Comparison of ENCODE assay signal across 8 cellular contexts in genomic region chr12:102484017-102484731, GRCh38. TPM values are rescaled to one million over a fixed set of nuclear protein-coding genes. Genes with fewer than 3 reads are reported as not detected.
A peak's percentile ranks its signal among the peaks of the same experiment; 100 is the strongest.
DNase-seq lines count a peak whose midpoint lies in the region; ATAC-seq and TF ChIP-seq lines count a peak whose summit lies in the region.

No MANE protein-coding gene starts in this region.

- H3K4me3 Mint-ChIP-seq in activated CD8-positive, alpha-beta memory T cell treated with anti-CD3 and anti-CD28 coated beads, Interleukin-2, amount 10 ng/mL, durations not matched to agents 7 days and 5 days = peak overlapping the region; percentile 43
- H3K4me3 Mint-ChIP-seq in natural killer cell treated with Interleukin-12 subunit alpha and Interleukin-12 subunit beta and Interleukin-15 and Interleukin-18, amount 100 ng/mL, for 72 hours = peak overlapping the region; percentile 74

- CTCF ChIA-PET in activated CD8-positive, alpha-beta memory T cell treated with anti-CD3 and anti-CD28 coated beads, Interleukin-2, amount 10 ng/mL, durations not matched to agents 7 days and 5 days (lab: Charles Lee) = interaction anchor here (0.6 to 2.6 kb wide), 23 partner anchors 9 to 1169 kb away, joined by 3 to 20 read pairs (median 4); no protein-coding TSS in a partner anchor

- H3K9me3 ChIP-seq in stomach = no peaks in the 10 kb centered on the region

- H3K4me1 Mint-ChIP-seq in activated CD8-positive, alpha-beta memory T cell treated with anti-CD3 and anti-CD28 coated beads, Interleukin-2, amount 10 ng/mL, durations not matched to agents 7 days and 5 days = peaks cover 35% of the 10 kb centered on the region
- H3K4me1 Mint-ChIP-seq in natural killer cell treated with Interleukin-12 subunit alpha and Interleukin-12 subunit beta and Interleukin-15 and Interleukin-18, amount 100 ng/mL, for 72 hours (ENCODE audit: low read depth in 2 of 2) = peaks cover 12 to 13% of the 10 kb centered on the region in 2 donors

- peak in 5 of 7 experiments; percentile 69 to 98 (median 89) for TF ChIP-seq CTCF in stomach (IDR thresholded peaks at IDR 0.05)

- peak; percentile 31 for ATAC-seq in GM18861 (IDR thresholded peaks at IDR 0.05; ENCODE audit: unreplicated experiment)
- peak; percentile 40 for ATAC-seq in HG03095 (IDR thresholded peaks at IDR 0.05; ENCODE audit: unreplicated experiment)
- peak; percentile 79 for ATAC-seq in activated CD8-positive, alpha-beta memory T cell treated with anti-CD3 and anti-CD28 coated beads, Interleukin-2, amount 10 ng/mL, durations not matched to agents 7 days and 5 days
- peak; percentile 31 for ATAC-seq in esophagus mucosa
- ATAC-seq in natural killer cell treated with Interleukin-12 subunit alpha and Interleukin-12 subunit beta and Interleukin-15 and Interleukin-18, amount 100 ng/mL, for 72 hours = peak; percentile 78 to 87

- peak overlapping the region in 4 of 5 donors; percentile 18 to 77 (median 40) for H3K27ac ChIP-seq in stomach

- WGBS in stomach, 5 donors = 12 to 25% (median 20%) methylated on average over 14 of the region's 14 CpGs

- no peak for TF ChIP-seq EP300 in stomach (IDR thresholded peaks at IDR 0.05)

- H3K36me3 Mint-ChIP-seq in activated CD8-positive, alpha-beta memory T cell treated with anti-CD3 and anti-CD28 coated beads, Interleukin-2, amount 10 ng/mL, durations not matched to agents 7 days and 5 days = peaks cover 3% of the 10 kb centered on the region
- H3K36me3 Mint-ChIP-seq in natural killer cell treated with Interleukin-12 subunit alpha and Interleukin-12 subunit beta and Interleukin-15 and Interleukin-18, amount 100 ng/mL, for 72 hours = no peaks in the 10 kb centered on the region

- DNase-seq in AG20443 (ENCODE audit: low spot score) (peak; percentile 86), NCI-H748 (lab: John Stamatoyannopoulos, UW; ENCODE audit: unreplicated experiment) (peak; percentile 57), stomach (peak; percentile 52)
- peak; percentile 79 for DNase-seq in activated CD8-positive, alpha-beta memory T cell treated with anti-CD3 and anti-CD28 coated beads, Interleukin-2, amount 10 ng/mL, durations not matched to agents 7 days and 5 days
- peak; percentile 72 for DNase-seq in natural killer cell treated with Interleukin-12 subunit alpha and Interleukin-12 subunit beta and Interleukin-15 and Interleukin-18, amount 100 ng/mL, for 72 hours (ENCODE audit: low spot score)

- H3K36me3 ChIP-seq in stomach = no peaks in the 10 kb centered on the region

- peak overlapping the region in 3 of 4 donors; percentile 27 to 37 (median 35) for H3K4me3 ChIP-seq in stomach

- H3K27ac Mint-ChIP-seq in activated CD8-positive, alpha-beta memory T cell treated with anti-CD3 and anti-CD28 coated beads, Interleukin-2, amount 10 ng/mL, durations not matched to agents 7 days and 5 days = peak overlapping the region; percentile 80
- H3K27ac Mint-ChIP-seq in natural killer cell treated with Interleukin-12 subunit alpha and Interleukin-12 subunit beta and Interleukin-15 and Interleukin-18, amount 100 ng/mL, for 72 hours = peak overlapping the region; percentile 89 to 91

- no peak for TF ChIP-seq POLR2A in stomach (IDR thresholded peaks at IDR 0.05)

- no peaks in the 10 kb centered on the region for H3K27me3 Mint-ChIP-seq in activated CD8-positive, alpha-beta memory T cell treated with anti-CD3 and anti-CD28 coated beads, Interleukin-2, amount 10 ng/mL, durations not matched to agents 7 days and 5 days
- H3K27me3 Mint-ChIP-seq in natural killer cell treated with Interleukin-12 subunit alpha and Interleukin-12 subunit beta and Interleukin-15 and Interleukin-18, amount 100 ng/mL, for 72 hours = peaks cover 6 to 8% of the 10 kb centered on the region in 2 donors

- H3K4me1 ChIP-seq in stomach = peaks cover 0 to 36% (median 25%) of the 10 kb centered on the region in 4 donors

- intact Hi-C loops in stomach (cut with DNase I; ENCODE audit: low total_unique reads) = no loop called here

- H3K27me3 ChIP-seq in stomach = no peaks in the 10 kb centered on the region

- H3K9me3 Mint-ChIP-seq in activated CD8-positive, alpha-beta memory T cell treated with anti-CD3 and anti-CD28 coated beads, Interleukin-2, amount 10 ng/mL, durations not matched to agents 7 days and 5 days (ENCODE audit: low read depth) = peaks cover 3% of the 10 kb centered on the region
- H3K9me3 Mint-ChIP-seq in natural killer cell treated with Interleukin-12 subunit alpha and Interleukin-12 subunit beta and Interleukin-15 and Interleukin-18, amount 100 ng/mL, for 72 hours = no peaks in the 10 kb centered on the region

RNA-seq across cellular contexts. Expression of gene IGF1, which starts 3.8 kb away (rescaled TPM):
- total RNA-seq in activated CD8-positive, alpha-beta memory T cell treated with anti-CD3 and anti-CD28 coated beads, Interleukin-2, amount 10 ng/mL, durations not matched to agents 7 days and 5 days = 1 to 10 TPM; 1.1 to 2.5 TPM
- total RNA-seq in esophagus mucosa (1.5 TPM), stomach (10 to 100 TPM in 3 of 5 donors, 1 to 10 TPM in 1, under 1 TPM in 1; 0.89 to 14.5 (median 10.1) TPM)
- total RNA-seq in natural killer cell treated with Interleukin-12 subunit alpha and Interleukin-12 subunit beta and Interleukin-15 and Interleukin-18, amount 100 ng/mL, for 72 hours = under 1 TPM in 1 of 2 donors, not detected in 1; 0.05 TPM
- polyA plus RNA-seq in stomach = 10 to 100 TPM in 2 of 3 donors, 1 to 10 TPM in 1; 4.0 to 10.9 (median 10.2) TPM

Comparison
In these comparisons a context has a peak if more than half of its experiments do, and no peak if none do; other contexts are left out.
1. Peak in every context shown above with its lines: DNase-seq, ATAC-seq, H3K4me3 ChIP-seq and H3K27ac ChIP-seq.
2. ATAC-seq: peak in every context shown above with its lines; median percentile 82 in natural killer cell treated with Interleukin-12 subunit alpha and Interleukin-12 subunit beta and Interleukin-15 and Interleukin-18, amount 100 ng/mL, for 72 hours; 79 in activated CD8-positive, alpha-beta memory T cell treated with anti-CD3 and anti-CD28 coated beads, Interleukin-2, amount 10 ng/mL, durations not matched to agents 7 days and 5 days; 40 in HG03095; 31 in GM18861; 31 in esophagus mucosa.